Comparison of ENCODE assay signal across 8 cellular contexts in genomic region chr10:46773896-46774233, GRCh38.
A peak's percentile ranks its signal among the peaks of the same experiment; 100 is the strongest.
DNase-seq lines count a peak whose midpoint lies in the region; ATAC-seq, FAIRE-seq and TF ChIP-seq lines count a peak whose summit lies in the region.
"Not testable (repeated sequence)": the region's sequence is repeated elsewhere in the genome, so short reads cannot be mapped to it uniquely, and the experiment has no call there.

No MANE protein-coding gene starts in this region.

- WGBS in K562 (ENCODE audit: insufficient coverage, low coverage, missing lambda C conversion rate): 10% methylated on average over 9 of the region's 13 CpGs

- not testable (repeated sequence) for H3K36me3 Mint-ChIP-seq in activated CD4-positive, alpha-beta T cell treated with anti-CD3 and anti-CD28 coated beads, Interleukin-2, amount 10 ng/mL, durations not matched to agents 24 days and 14 days (ENCODE audit: low read depth); activated T-helper 2 cell treated with anti-CD3 and anti-CD28 coated beads, Interferon-gamma antibody, Interleukin-2, Interleukin-4, amounts not matched to agents 10 μg/mL and 5 μg/mL and 100 μg/mL, durations not matched to agents 14 hours and 24 hours and 36 hours (ENCODE audit: low read depth); natural killer cell; stimulated activated effector memory CD8-positive, alpha-beta T cell treated with anti-CD3 and anti-CD28 coated beads, Interleukin-12 subunit alpha, Interleukin-12 subunit beta, amount 100 ng/mL, for 72 hours

- not testable (repeated sequence) for TF ChIP-seq CTCF in GM13977 (IDR thresholded peaks at IDR 0.05; ENCODE audit: extremely low read depth, insufficient read depth, missing control alignments); K562 (IDR thresholded peaks at IDR 0.05 in 2 of 3, conservative IDR thresholded peaks at IDR 0.05 in 1 of 3; ENCODE audit: insufficient read depth in 2 of 3, low read depth in 1 of 3, low read length in 3 of 3); natural killer cell (IDR thresholded peaks at IDR 0.05)

- not testable (repeated sequence) for H3K9me1 ChIP-seq in K562 (ENCODE audit: control insufficient read depth, insufficient read depth, low read length)

- not testable (repeated sequence) for H3K27ac ChIP-seq in K562 (ENCODE audit: extremely low read depth, low read depth, low read length)

- BruUV-seq in K562 (replicated peaks; lab: Mats Ljungman, UMichigan): not testable (repeated sequence)

- not testable (repeated sequence) for FAIRE-seq in K562 (lab: Jason Lieb, UNC)

- not testable (repeated sequence) for H3K9me3 Mint-ChIP-seq in activated CD4-positive, alpha-beta T cell treated with anti-CD3 and anti-CD28 coated beads, Interleukin-2, amount 10 ng/mL, durations not matched to agents 24 days and 14 days; activated T-helper 2 cell treated with anti-CD3 and anti-CD28 coated beads, Interferon-gamma antibody, Interleukin-2, Interleukin-4, amounts not matched to agents 10 μg/mL and 5 μg/mL and 100 μg/mL, durations not matched to agents 14 hours and 24 hours and 36 hours; natural killer cell; stimulated activated effector memory CD8-positive, alpha-beta T cell treated with anti-CD3 and anti-CD28 coated beads, Interleukin-12 subunit alpha, Interleukin-12 subunit beta, amount 100 ng/mL, for 72 hours

- not testable (repeated sequence) for TF ChIP-seq RAD21 in K562 (CRISPR knock-in tag; conservative IDR thresholded peaks at IDR 0.05 in 1 of 2, IDR thresholded peaks at IDR 0.05 in 1 of 2)

- H3K27me3 Mint-ChIP-seq in activated CD4-positive, alpha-beta T cell treated with anti-CD3 and anti-CD28 coated beads, Interleukin-2, amount 10 ng/mL, durations not matched to agents 24 days and 14 days; activated T-helper 2 cell treated with anti-CD3 and anti-CD28 coated beads, Interferon-gamma antibody, Interleukin-2, Interleukin-4, amounts not matched to agents 10 μg/mL and 5 μg/mL and 100 μg/mL, durations not matched to agents 14 hours and 24 hours and 36 hours (ENCODE audit: low read depth); natural killer cell (ENCODE audit: low read depth in 2 of 2): not testable (repeated sequence)

- not testable (repeated sequence) for H3K9me3 ChIP-seq in K562 (replicated peaks; ENCODE audit: control insufficient read depth, insufficient read depth, low read depth, low read length)

- CTCF ChIA-PET in K562 (lab: Yijun Ruan, JAX; ENCODE audit: low intra/inter-chr PET ratio): not testable (repeated sequence)

- H3K27ac Mint-ChIP-seq in activated CD4-positive, alpha-beta T cell treated with anti-CD3 and anti-CD28 coated beads, Interleukin-2, amount 10 ng/mL, durations not matched to agents 24 days and 14 days; natural killer cell; stimulated activated effector memory CD8-positive, alpha-beta T cell treated with anti-CD3 and anti-CD28 coated beads, Interleukin-12 subunit alpha, Interleukin-12 subunit beta, amount 100 ng/mL, for 72 hours: not testable (repeated sequence)
- peak overlapping the region; percentile 68 for H3K27ac Mint-ChIP-seq in activated T-helper 2 cell treated with anti-CD3 and anti-CD28 coated beads, Interferon-gamma antibody, Interleukin-2, Interleukin-4, amounts not matched to agents 10 μg/mL and 5 μg/mL and 100 μg/mL, durations not matched to agents 14 hours and 24 hours and 36 hours

- not testable (repeated sequence) for H3K4me3 Mint-ChIP-seq in activated CD4-positive, alpha-beta T cell treated with anti-CD3 and anti-CD28 coated beads, Interleukin-2, amount 10 ng/mL, durations not matched to agents 24 days and 14 days; activated T-helper 2 cell treated with anti-CD3 and anti-CD28 coated beads, Interferon-gamma antibody, Interleukin-2, Interleukin-4, amounts not matched to agents 10 μg/mL and 5 μg/mL and 100 μg/mL, durations not matched to agents 14 hours and 24 hours and 36 hours (ENCODE audit: low read depth); natural killer cell; stimulated activated effector memory CD8-positive, alpha-beta T cell treated with anti-CD3 and anti-CD28 coated beads, Interleukin-12 subunit alpha, Interleukin-12 subunit beta, amount 100 ng/mL, for 72 hours

- ATAC-seq in K562: peak; percentile 49
- ATAC-seq in natural killer cell: peak in 2 of 3 donors; percentile 7 to 38
- ATAC-seq in stimulated activated effector memory CD8-positive, alpha-beta T cell treated with anti-CD3 and anti-CD28 coated beads, Interleukin-12 subunit alpha, Interleukin-12 subunit beta, amount 100 ng/mL, for 72 hours: peak; percentile 47

- not testable (repeated sequence) for H3K27me3 ChIP-seq in K562 (ENCODE audit: control insufficient read depth in 2 of 2, insufficient read depth in 2 of 2, low read length in 2 of 2)

- not testable (repeated sequence) for H2AFZ ChIP-seq in K562 (ENCODE audit: low read depth, low read length)

- not testable (repeated sequence) for H3K36me3 ChIP-seq in K562 (ENCODE audit: control insufficient read depth, insufficient read depth, low read length)

- H3K4me1 Mint-ChIP-seq in activated CD4-positive, alpha-beta T cell treated with anti-CD3 and anti-CD28 coated beads, Interleukin-2, amount 10 ng/mL, durations not matched to agents 24 days and 14 days; activated T-helper 2 cell treated with anti-CD3 and anti-CD28 coated beads, Interferon-gamma antibody, Interleukin-2, Interleukin-4, amounts not matched to agents 10 μg/mL and 5 μg/mL and 100 μg/mL, durations not matched to agents 14 hours and 24 hours and 36 hours (ENCODE audit: low read depth); natural killer cell; stimulated activated effector memory CD8-positive, alpha-beta T cell treated with anti-CD3 and anti-CD28 coated beads, Interleukin-12 subunit alpha, Interleukin-12 subunit beta, amount 100 ng/mL, for 72 hours: not testable (repeated sequence)

- not testable (repeated sequence) for TF ChIP-seq EP300 in K562 (IDR thresholded peaks at IDR 0.05; ENCODE audit: low read length)

- not testable (repeated sequence) for H3K4me3 ChIP-seq in K562

- not testable (repeated sequence) for H3K4me1 ChIP-seq in K562 (replicated peaks in 1 of 2; ENCODE audit: control insufficient read depth in 2 of 2, insufficient read depth in 2 of 2, low read length in 2 of 2)

- DNase-seq in CD1c-positive myeloid dendritic cell (ENCODE audit: extremely low spot score): peak; percentile 7
- peak; percentile 2 for DNase-seq in GM13977 (ENCODE audit: low spot score)
- peak; percentile 19 for DNase-seq in NOMO-1 treated with dmso at 0.1 percent for 144 hours (lab: John Stamatoyannopoulos, UW; ENCODE audit: unreplicated experiment)
- peak; percentile 57 for DNase-seq in activated CD4-positive, alpha-beta T cell treated with anti-CD3 and anti-CD28 coated beads, Interleukin-2, amount 10 ng/mL, durations not matched to agents 24 days and 14 days
- peak; percentile 59 for DNase-seq in activated T-helper 2 cell treated with anti-CD3 and anti-CD28 coated beads, Interferon-gamma antibody, Interleukin-2, Interleukin-4, amounts not matched to agents 10 μg/mL and 5 μg/mL and 100 μg/mL, durations not matched to agents 14 hours and 24 hours and 36 hours (ENCODE audit: low spot score)
- DNase-seq in K562 (ENCODE audit: extremely low read depth in 1 of 4, low spot score in 3 of 4); natural killer cell; stimulated activated effector memory CD8-positive, alpha-beta T cell treated with anti-CD3 and anti-CD28 coated beads, Interleukin-12 subunit alpha, Interleukin-12 subunit beta, amount 100 ng/mL, for 72 hours (ENCODE audit: low spot score in 2 of 2): not testable (repeated sequence)

- intact Hi-C loops in activated CD4-positive, alpha-beta T cell treated with anti-CD3 and anti-CD28 coated beads, Interleukin-2, amount 10 ng/mL, durations not matched to agents 24 days and 14 days (cut with micrococcal nuclease); activated T-helper 2 cell treated with anti-CD3 and anti-CD28 coated beads, Interferon-gamma antibody, Interleukin-2, Interleukin-4, amounts not matched to agents 10 μg/mL and 5 μg/mL and 100 μg/mL, durations not matched to agents 14 hours and 24 hours and 36 hours (cut with micrococcal nuclease); K562 (cut with micrococcal nuclease); natural killer cell (cut with micrococcal nuclease): not testable (repeated sequence)

- not testable (repeated sequence) for TF ChIP-seq POLR2A in K562 (conservative IDR thresholded peaks at IDR 0.05)

- not testable (repeated sequence) for H4K20me1 ChIP-seq in K562 (replicated peaks; ENCODE audit: control insufficient read depth, insufficient read depth, low read length)

- not testable (repeated sequence) for H3K4me2 ChIP-seq in K562 (ENCODE audit: insufficient read depth, low read length)

- H3K79me2 ChIP-seq in K562 (ENCODE audit: control insufficient read depth, insufficient read depth, low read length): not testable (repeated sequence)

- POLR2A ChIA-PET in K562 (lab: Yijun Ruan, JAX): not testable (repeated sequence)

- in situ Hi-C loops in GM13977 (cut with MboI; ENCODE audit: low pct_unique_long_range_greater_than_20kb, low sequenced_read_pairs, unreplicated experiment); K562 (cut with MboI): not testable (repeated sequence)

- H3K9ac ChIP-seq in K562 (ENCODE audit: insufficient read depth in 1 of 2, low read depth in 2 of 2, low read length in 2 of 2): not testable (repeated sequence)
